8 cellular contexts compared by ENCODE assay signal in genomic region chr6:5998741-5999687, GRCh38. TPM values are rescaled to one million over a fixed set of nuclear protein-coding genes. Genes with fewer than 3 reads are reported as not detected.
A peak's percentile ranks its signal among the peaks of the same experiment; 100 is the strongest.
DNase-seq lines count a peak whose midpoint lies in the region; ATAC-seq, FAIRE-seq and TF ChIP-seq lines count a peak whose summit lies in the region.

No MANE protein-coding gene starts in this region.

- no peak overlapping the region for H3K14ac ChIP-seq in H1 (ENCODE audit: insufficient read length)

- no peak for ATAC-seq in GM21529 (IDR thresholded peaks at IDR 0.05; ENCODE audit: unreplicated experiment)

- no peak overlapping the region for H2BK5ac ChIP-seq in H1 (ENCODE audit: low read depth, low read length)

- H3K27ac Mint-ChIP-seq in nephron, result peak overlapping the region in 1 of 3 experiments; percentile 4

- H3K9ac ChIP-seq in H1 (replicated peaks in 1 of 4; ENCODE audit: extremely low read depth in 1 of 4, low read depth in 3 of 4, low read length in 3 of 4), result no peak overlapping the region

- POLR2A ChIA-PET in H1 (lab: Charles Lee; ENCODE audit: partially characterized antibody), result no interaction called here

- peaks cover 5% of the 10 kb centered on the region for H3K9me3 ChIP-seq in BE2C
- H3K9me3 ChIP-seq in KOPT-K1 (ENCODE audit: insufficient read depth, low read length, poor library complexity, severe bottlenecking), result no peaks in the 10 kb centered on the region
- no peaks in the 10 kb centered on the region for H3K9me3 ChIP-seq in H1 (ENCODE audit: insufficient read depth in 2 of 2, low read depth in 1 of 2, low read length in 1 of 2)

- no peaks in the 10 kb centered on the region for H3K36me3 Mint-ChIP-seq in nephron (ENCODE audit: low read depth)

- FAIRE-seq in H1 (lab: Jason Lieb, UNC), result no peak

- H3K27me3 Mint-ChIP-seq in nephron (ENCODE audit: low read depth), result peaks cover 100% of the 10 kb centered on the region

- TF ChIP-seq RAD21 in H1 (IDR thresholded peaks at IDR 0.05 in 1 of 2, conservative IDR thresholded peaks at IDR 0.05 in 1 of 2; ENCODE audit: low read depth in 2 of 2, low read length in 2 of 2), result 0 out of 4 replicates have a peak, but pooled peaks of 1 of the 2 experiments have one; percentile 4

- no peak for TF ChIP-seq CTCF in BE2C (IDR thresholded peaks at IDR 0.05; ENCODE audit: low read depth, low read length)
- TF ChIP-seq CTCF in H1 (IDR thresholded peaks at IDR 0.05; ENCODE audit: control extremely low read depth in 1 of 3, insufficient read depth in 1 of 3, low read depth in 1 of 3, low read length in 3 of 3), result no peak
- TF ChIP-seq CTCF in nephron (IDR thresholded peaks at IDR 0.05; ENCODE audit: unreplicated experiment in 3 of 3), result no peak

- no peak overlapping the region for H2BK20ac ChIP-seq in H1 (ENCODE audit: low read length)

- no peak overlapping the region for H2AK5ac ChIP-seq in H1 (ENCODE audit: low read depth, low read length)

- H3K18ac ChIP-seq in H1 (ENCODE audit: extremely low read depth, low read length), result no peak overlapping the region

- no peak overlapping the region for H2BK15ac ChIP-seq in H1 (ENCODE audit: low read length)

- H3K4me1 Mint-ChIP-seq in nephron, result peaks cover 42% of the 10 kb centered on the region

- no peak overlapping the region for H2AFZ ChIP-seq in H1 (ENCODE audit: low read length)

- peak overlapping the region; percentile 24 for H3K4me3 ChIP-seq in BE2C (ENCODE audit: low read depth, low read length)
- H3K4me3 ChIP-seq in H1 (ENCODE audit: extremely low read depth in 1 of 4, insufficient read depth in 2 of 4, low read depth in 3 of 4, low read length in 4 of 4), result peak overlapping the region in 3 of 4 experiments; percentile 25 to 54 (median 34); a peak in 5 of 8 replicates

- H3K27me3 ChIP-seq in BE2C (peaks cover 93% of the 10 kb centered on the region), H1 (replicated peaks in 1 of 4; ENCODE audit: control insufficient read depth in 3 of 4, extremely low read depth in 1 of 4, insufficient read depth in 3 of 4, low read length in 3 of 4) (peaks cover 80 to 99% (median 96%) of the 10 kb centered on the region in 4 experiments)

- H3K23me2 ChIP-seq in H1 (ENCODE audit: low read depth, low read length), result peaks cover 27% of the 10 kb centered on the region; the same call in 1 of the 2 replicates

- 1% methylated on average over 46 of the region's 59 CpGs; no CpG with 5 or more reads in 1 of the 2 experiments for WGBS in H1 (ENCODE audit: extremely low coverage in 1 of 2, insufficient coverage in 1 of 2, insufficient read length in 1 of 2, insufficient replicate concordance in 2 of 2, low coverage in 1 of 2, low lambda C conversion rate in 2 of 2, missing lambda C conversion rate in 1 of 2), 2 experiments

- CTCF ChIA-PET in H1 (lab: Charles Lee; ENCODE audit: partially characterized antibody), result interaction anchor here (0.6 to 3.1 kb wide), 3 partner anchors 9 to 556 kb away, joined by 3 to 20 read pairs (median 3); partner anchors contain the start of gene NRN1

- no peaks in the 10 kb centered on the region for H3K79me2 ChIP-seq in H1 (ENCODE audit: control insufficient read depth in 1 of 2, insufficient read depth in 2 of 2, low read length in 2 of 2)

- H3K79me1 ChIP-seq in H1 (ENCODE audit: low read depth, low read length), result no peaks in the 10 kb centered on the region

- H3K4ac ChIP-seq in H1 (replicated peaks; ENCODE audit: insufficient read length, low read depth, low read length), result no peak overlapping the region

- peak overlapping the region; percentile 51 to 78 (median 68) for H3K4me3 Mint-ChIP-seq in nephron

- no peak for TF ChIP-seq EP300 in H1 (IDR thresholded peaks at IDR 0.05; ENCODE audit: borderline replicate concordance in 1 of 2, low read depth in 2 of 2, low read length in 2 of 2)

- DNase-seq in BE2C (no peak), H1 (ENCODE audit: low read depth in 1 of 2, low spot score in 2 of 2) (peak in 1 of 2 experiments; percentile 84), NCI-H1092 treated with DMSO at 0.1 percent for 48 hours (lab: John Stamatoyannopoulos, UW) (no peak), NCI-H748 treated with DMSO at 0.1 percent for 48 hours (lab: John Stamatoyannopoulos, UW) (no peak), GDM1 (lab: John Stamatoyannopoulos, UW) (no peak)

- H2BK120ac ChIP-seq in H1 (replicated peaks; ENCODE audit: low read depth, low read length), result no peak overlapping the region

- peaks cover 6 to 32% of the 10 kb centered on the region in 2 experiments for H4K20me1 ChIP-seq in H1 (replicated peaks in 1 of 2; ENCODE audit: control insufficient read depth in 1 of 2, insufficient read depth in 2 of 2, low read length in 2 of 2)

- H3K56ac ChIP-seq in H1 (replicated peaks; ENCODE audit: insufficient read length, low read depth, low read length), result no peak overlapping the region

- H3K36me3 ChIP-seq in BE2C (no peaks in the 10 kb centered on the region), KOPT-K1 (ENCODE audit: insufficient read depth, low read length) (peaks cover 49% of the 10 kb centered on the region), H1 (ENCODE audit: control insufficient read depth in 2 of 4, insufficient read depth in 4 of 4, low read length in 3 of 4) (no peaks in the 10 kb centered on the region)

- H4K5ac ChIP-seq in H1 (ENCODE audit: insufficient read length, low read depth, low read length), result no peak overlapping the region

- no peak for TF ChIP-seq POLR2A in H1 (IDR thresholded peaks at IDR 0.05; ENCODE audit: control extremely low read depth in 1 of 2, low read depth in 2 of 2, low read length in 2 of 2)

- peak overlapping the region; percentile 80; the same call in 1 of the 2 replicates for H2BK12ac ChIP-seq in H1 (ENCODE audit: low read depth, low read length)

- H3K4me1 ChIP-seq in BE2C (0 out of 2 replicates have a peak, but pooled peaks cover 3% of the 10 kb centered on the region), H1 (replicated peaks in 1 of 4; ENCODE audit: control insufficient read depth in 3 of 4, insufficient read depth in 4 of 4, low read length in 3 of 4) (peaks cover 8 to 49% (median 28%) of the 10 kb centered on the region in 4 experiments)

- H3K9me3 Mint-ChIP-seq in nephron, result peaks cover 4% of the 10 kb centered on the region

- H3K23ac ChIP-seq in H1 (ENCODE audit: insufficient read length), result no peak overlapping the region

- no peak overlapping the region for H4K91ac ChIP-seq in H1 (replicated peaks; ENCODE audit: insufficient read length, low read length)

- peak overlapping the region; percentile 2 for H3K27ac ChIP-seq in KOPT-K1 (ENCODE audit: low read depth, low read length, poor library complexity, severe bottlenecking)
- no peak overlapping the region for H3K27ac ChIP-seq in H1 (ENCODE audit: low read depth, low read length)

- peak overlapping the region; percentile 69 to 80 for H3K4me2 ChIP-seq in H1 (ENCODE audit: insufficient read depth in 1 of 2, low read depth in 2 of 2, low read length in 2 of 2)

- peak overlapping the region; percentile 43 for H4K8ac ChIP-seq in H1 (ENCODE audit: extremely low read depth, insufficient read depth, low read length)

TF ChIP-seq in H1, 55 proteins besides CTCF, POLR2A, EP300 and RAD21:
- TF ChIP-seq CTBP2 (IDR thresholded peaks at IDR 0.05; ENCODE audit: borderline replicate concordance, insufficient read depth, insufficient read length, low read length) (peak; percentile 29), KDM4A (IDR thresholded peaks at IDR 0.05; ENCODE audit: low read depth, low read length, severe bottlenecking) (no peak), SP1 (IDR thresholded peaks at IDR 0.05; ENCODE audit: low read depth, low read length) (0 out of 2 replicates have a peak, but pooled peaks have one; percentile 40), SP4 (IDR thresholded peaks at IDR 0.05; ENCODE audit: low read length) (no peak), YY1 (IDR thresholded peaks at IDR 0.05; ENCODE audit: low read depth, low read length) (no peak), SUZ12 (IDR thresholded peaks at IDR 0.05; ENCODE audit: low read length) (peak; percentile 96), EZH2 (IDR thresholded peaks at IDR 0.05; ENCODE audit: low read depth, low read length, severe bottlenecking) (peak; percentile 75), ATF3 (IDR thresholded peaks at IDR 0.05; ENCODE audit: insufficient read depth, low read depth, low read length) (no peak), ASH2L (IDR thresholded peaks at IDR 0.05; ENCODE audit: low read length) (peak; percentile 27), NANOG (IDR thresholded peaks at IDR 0.05; ENCODE audit: insufficient read depth, low read depth, low read length, poor library complexity, severe bottlenecking) (no peak), CHD1 (IDR thresholded peaks at IDR 0.05; ENCODE audit: low read depth, low read length) (no peak), MAX (IDR thresholded peaks at IDR 0.05) (0 out of 2 replicates have a peak, but pooled peaks have one; percentile 16), RNF2 (IDR thresholded peaks at IDR 0.05; ENCODE audit: borderline replicate concordance, low read depth, low read length, missing control alignments, poor library complexity, severe bottlenecking) (peak; percentile 76), EGR1 (IDR thresholded peaks at IDR 0.05; ENCODE audit: borderline replicate concordance, low read depth, low read length) (no peak; the same call in 1 of the 2 replicates)

RNA-seq across cellular contexts. Expression of gene NRN1, which starts 7.7 kb away (rescaled TPM):
- polyA plus RNA-seq in BE2C (2012; ENCODE audit: insufficient read depth, insufficient read length, low read depth), result 0.36 TPM
- total RNA-seq in H1 (2021; fragmentation: NEBNext Ultra II Directional; extraction: Animal tissue kit (Norgen Biotek cat#: 25700)), result 0.26 TPM in 1 of 2 replicates, not detected in the other
- 0.06 and 0.11 TPM in 2 replicates for polyA plus RNA-seq in H1 (2011; rRNA removed)
- 0.10 TPM for polyA plus RNA-seq in H1 (2011; cell fraction: cytosol; rRNA removed)
- polyA plus RNA-seq in H1 (2011; cell fraction: nucleus; rRNA removed), result not detected
- 0.19 to 0.25 TPM in 2 of 4 replicates, not detected in the others for polyA plus RNA-seq in H1 (2012, experiment 1 of 2)
- polyA plus RNA-seq in H1 (2012, experiment 2 of 2), result not detected
- polyA plus RNA-seq in H1 (2013, experiment 1 of 2), result 0.26 TPM
- polyA plus RNA-seq in H1 (2013, experiment 2 of 2), result 0.28 TPM
- polyA minus RNA-seq in H1 (2011; rRNA and poly(A)+ RNA removed), result not detected in 2 replicates
- polyA minus RNA-seq in H1 (2011; cell fraction: cytosol; rRNA and poly(A)+ RNA removed), result not detected
- not detected for polyA minus RNA-seq in H1 (2011; cell fraction: nucleus; rRNA and poly(A)+ RNA removed)
